8 cellular contexts compared by ENCODE assay signal in genomic region chr11:107999759-108000455, GRCh38. TPM values are rescaled to one million over a fixed set of nuclear protein-coding genes. Genes with fewer than 3 reads are reported as not detected.
DNase-seq lines count a peak whose midpoint lies in the region; ATAC-seq, FAIRE-seq and TF ChIP-seq lines count a peak whose summit lies in the region.

No MANE protein-coding gene starts in this region.

- no peaks in the 10 kb centered on the region for H3K4me1 Mint-ChIP-seq in activated T-helper 17 cell treated with anti-CD3 and anti-CD28 coated beads, Interleukin-2, amount 50 U/mL, for 72 hours

- ATAC-seq in HG03280 (IDR thresholded peaks at IDR 0.05; ENCODE audit: unreplicated experiment) (peak; percentile 94), GM19452 (IDR thresholded peaks at IDR 0.05; ENCODE audit: unreplicated experiment) (no peak)
- ATAC-seq in activated T-helper 17 cell treated with anti-CD3 and anti-CD28 coated beads, Interleukin-2, amount 50 U/mL, for 72 hours (replicated peaks): peak; percentile 49

- DNase-seq in DMS 273 treated with DMSO at 0.1 percent for 48 hours (lab: John Stamatoyannopoulos, UW): peak; percentile 12
- peak; percentile 37 for DNase-seq in GM19239 (ENCODE audit: insufficient read length, low spot score)
- DNase-seq in NCI-H510A treated with DMSO at 0.1 percent for 48 hours (lab: John Stamatoyannopoulos, UW): peak; percentile 19
- peak; percentile 87 for DNase-seq in islet precursor cell
- no peak for DNase-seq in coronary artery (ENCODE audit: low spot score)

- no peak for TF ChIP-seq CTCF in coronary artery (IDR thresholded peaks at IDR 0.05)

- no peaks in the 10 kb centered on the region for H3K36me3 Mint-ChIP-seq in activated T-helper 17 cell treated with anti-CD3 and anti-CD28 coated beads, Interleukin-2, amount 50 U/mL, for 72 hours (ENCODE audit: low read depth)

- H3K4me3 ChIP-seq in coronary artery: no peak overlapping the region

- peaks cover 12% of the 10 kb centered on the region for H3K27me3 Mint-ChIP-seq in activated T-helper 17 cell treated with anti-CD3 and anti-CD28 coated beads, Interleukin-2, amount 50 U/mL, for 72 hours

- no peak overlapping the region for H3K4me3 Mint-ChIP-seq in activated T-helper 17 cell treated with anti-CD3 and anti-CD28 coated beads, Interleukin-2, amount 50 U/mL, for 72 hours

- no peaks in the 10 kb centered on the region for H3K9me3 Mint-ChIP-seq in activated T-helper 17 cell treated with anti-CD3 and anti-CD28 coated beads, Interleukin-2, amount 50 U/mL, for 72 hours

- FAIRE-seq in GM19239 (lab: Jason Lieb, UNC): peak; percentile 69

- no peak overlapping the region for H3K27ac Mint-ChIP-seq in activated T-helper 17 cell treated with anti-CD3 and anti-CD28 coated beads, Interleukin-2, amount 50 U/mL, for 72 hours

- H3K27ac ChIP-seq in coronary artery: no peak overlapping the region

RNA-seq across cellular contexts. Expression of gene CUL5, which starts 8.8 kb away (rescaled TPM):
- total RNA-seq in activated T-helper 17 cell treated with anti-CD3 and anti-CD28 coated beads, Interleukin-2, amount 50 U/mL, for 72 hours: 10 to 100 TPM; 32.3 to 34.4 TPM
